Comparison of ENCODE assay signal across 10 cellular contexts in genomic region chr2:164842624-164842966, GRCh38. TPM values are rescaled to one million over a fixed set of nuclear protein-coding genes. Genes with fewer than 3 reads are reported as not detected.
DNase-seq lines count a peak whose midpoint lies in the region; TF ChIP-seq lines count a peak whose summit lies in the region.
"Had no signal": no experiment of that assay in that cellular context is flagged by ENCODE, and none has a peak within 500 bp of the region (broad histone marks: within the 10 kb centered on the region; RNA-seq: fewer than 3 reads in every experiment).

No MANE protein-coding gene starts in this region.

- H3K4me3 ChIP-seq in AG10803 (ENCODE audit: low read length) (peak overlapping the region; percentile 78), MM.1S (ENCODE audit: low read length) (peak overlapping the region; percentile 96), neural progenitor cell (no peak overlapping the region)

- H4K20me1 ChIP-seq in MM.1S (ENCODE audit: insufficient read depth, low read length) (no peaks in the 10 kb centered on the region), neural progenitor cell (ENCODE audit: low read depth) (no peaks in the 10 kb centered on the region)

- H3K9me3 Mint-ChIP-seq in neural progenitor cell: no peaks in the 10 kb centered on the region
- H3K9me3 Mint-ChIP-seq: CD4-positive, CD25-positive, alpha-beta regulatory T cell had no signal

- peaks cover 12% of the 10 kb centered on the region for H3K4me1 Mint-ChIP-seq in neural progenitor cell

- H3K4me3 Mint-ChIP-seq in neural progenitor cell: no peak overlapping the region

- DNase-seq in AG10803 (ENCODE audit: low read depth) (no peak), MM.1S (no peak), epithelial cell of prostate (ENCODE audit: low read depth, low spot score) (no peak), neural progenitor cell (ENCODE audit: low spot score) (no peak), head of caudate nucleus (no peak), SKM-1 treated with dmso at 0.1 percent for 144 hours (lab: John Stamatoyannopoulos, UW; ENCODE audit: unreplicated experiment) (no peak), cortex of kidney (lab: John Stamatoyannopoulos, UW) (no peak), NCI-H2196 (lab: John Stamatoyannopoulos, UW; ENCODE audit: unreplicated experiment) (no peak)
- DNase-seq: activated gamma-delta T cell had no signal

- H3K36me3 ChIP-seq in MM.1S (replicated peaks; ENCODE audit: insufficient read depth, low read length) (no peaks in the 10 kb centered on the region), neural progenitor cell (no peaks in the 10 kb centered on the region)

- no peaks in the 10 kb centered on the region for H3K36me3 Mint-ChIP-seq in neural progenitor cell
- H3K36me3 Mint-ChIP-seq: CD4-positive, CD25-positive, alpha-beta regulatory T cell had no signal

- H2AFZ ChIP-seq in MM.1S (ENCODE audit: low read length) (peak overlapping the region; percentile 83), neural progenitor cell (replicated peaks) (no peak overlapping the region)

- H3K4me2 ChIP-seq in MM.1S (ENCODE audit: low read depth, low read length) (peak overlapping the region; percentile 67), neural progenitor cell (peak overlapping the region; percentile 99)

- TF ChIP-seq CTCF in AG10803 (conservative IDR thresholded peaks at IDR 0.05; ENCODE audit: low read length) (no peak), MM.1S (IDR thresholded peaks at IDR 0.05; ENCODE audit: low read length) (no peak), neural progenitor cell (IDR thresholded peaks at IDR 0.05) (no peak)

- no peak overlapping the region for H3K27ac Mint-ChIP-seq in neural progenitor cell
- H3K27ac Mint-ChIP-seq: CD4-positive, CD25-positive, alpha-beta regulatory T cell had no signal

- H3K27me3 Mint-ChIP-seq in neural progenitor cell (ENCODE audit: insufficient read depth, low read depth): peaks cover 9% of the 10 kb centered on the region

- 0 out of 2 replicates have a peak, but pooled peaks cover 3% of the 10 kb centered on the region for H3K4me1 ChIP-seq in MM.1S (ENCODE audit: low read length)
- H3K4me1 ChIP-seq in neural progenitor cell: peaks cover 6% of the 10 kb centered on the region

- H3K79me2 ChIP-seq in MM.1S (ENCODE audit: low read length): peaks cover 32% of the 10 kb centered on the region
- H3K79me2 ChIP-seq in neural progenitor cell (ENCODE audit: low read depth): no peaks in the 10 kb centered on the region

- H3K27me3 ChIP-seq in MM.1S (replicated peaks; ENCODE audit: insufficient read depth, low read length) (no peaks in the 10 kb centered on the region), neural progenitor cell (peaks cover 40% of the 10 kb centered on the region)

- no peaks in the 10 kb centered on the region for H3K9me2 ChIP-seq in MM.1S (replicated peaks; ENCODE audit: insufficient read depth, low read length)

- peak overlapping the region; percentile 91 for H3K9ac ChIP-seq in MM.1S (ENCODE audit: low read length)
- H3K9ac ChIP-seq in neural progenitor cell: no peak overlapping the region

- H3K27ac ChIP-seq in MM.1S (ENCODE audit: low read length) (peak overlapping the region; percentile 78; the same call in 1 of the 2 replicates), epithelial cell of prostate (peak overlapping the region; percentile 93), neural progenitor cell (no peak overlapping the region)

- H3F3A ChIP-seq in MM.1S (ENCODE audit: insufficient read depth, low read length) (peaks cover 25% of the 10 kb centered on the region), neural progenitor cell (ENCODE audit: low read depth) (peaks cover 10% of the 10 kb centered on the region)

- intact Hi-C loops in head of caudate nucleus (cut with DNase I): no loop called here

- no peaks in the 10 kb centered on the region for H3K9me3 ChIP-seq in MM.1S (replicated peaks; ENCODE audit: insufficient read depth, low read length)
- H3K9me3 ChIP-seq in neural progenitor cell (ENCODE audit: low read depth): no peaks in the 10 kb centered on the region

RNA-seq across cellular contexts. Expression of gene COBLL1, which starts 1.0 kb away (rescaled TPM):
- total RNA-seq in neural progenitor cell (ENCODE audit: low replicate concordance): 1.0 and 4.3 TPM in 2 replicates
